8 cellular contexts compared by ENCODE assay signal in genomic region chr3:101676219-101676764, GRCh38. TPM values are rescaled to one million over a fixed set of nuclear protein-coding genes. Genes with fewer than 3 reads are reported as not detected.
DNase-seq lines count a peak whose midpoint lies in the region; ATAC-seq and TF ChIP-seq lines count a peak whose summit lies in the region.

No MANE protein-coding gene starts in this region.

- no peaks in the 10 kb centered on the region for H3K9me3 ChIP-seq in A673 (ENCODE audit: low read depth, low read length, poor library complexity, severe bottlenecking)

- TF ChIP-seq POLR2A in GM19099 (IDR thresholded peaks at IDR 0.05; ENCODE audit: extremely low read depth, insufficient read length, low read depth) = peak; percentile 77

- DNase-seq in A673 (ENCODE audit: low spot score) (peak; percentile 98), dermis blood vessel endothelial cell (peak; percentile 97), medulla oblongata (ENCODE audit: extremely low spot score) (peak; percentile 94), NCI-H510A treated with DMSO at 0.1 percent for 48 hours (lab: John Stamatoyannopoulos, UW) (no peak)
- peak; percentile 89 for DNase-seq in activated CD4-positive, alpha-beta T cell treated with anti-CD3 and anti-CD28 coated beads for 1 hour
- DNase-seq in stimulated activated CD8-positive, alpha-beta memory T cell treated with anti-CD3 and anti-CD28 coated beads, Interleukin-12 subunit alpha, Interleukin-12 subunit beta, amount 100 ng/mL, for 4 hours (ENCODE audit: low read depth) = peak; percentile 93

- no peaks in the 10 kb centered on the region for H3K27me3 ChIP-seq in A673 (replicated peaks; ENCODE audit: insufficient read depth, low read depth, low read length, poor library complexity)

- peak overlapping the region; percentile 96 for H3K4me3 ChIP-seq in A673 (ENCODE audit: low read depth, low read length, poor library complexity, severe bottlenecking)

- intact Hi-C loops in A673 (cut with micrococcal nuclease; ENCODE audit: unreplicated experiment) = loop anchor here (5.0 kb wide), 1 partner anchor 104 kb away; the partner anchor contains the start of gene PCNP

- peaks cover 18% of the 10 kb centered on the region for H3K36me3 ChIP-seq in A673 (ENCODE audit: insufficient read depth, low read length, poor library complexity, severe bottlenecking)

- TF ChIP-seq CTCF in A673 (conservative IDR thresholded peaks at IDR 0.05; ENCODE audit: low read depth, low read length) = no peak

- POLR2A ChIA-PET in A673 (lab: Charles Lee; ENCODE audit: low non-redundant PET) = interaction anchor here (0.7 kb wide), 1 partner anchor 106 kb away, joined by 4 read pairs; no protein-coding TSS in a partner anchor

- H3K4me1 ChIP-seq in A673 (ENCODE audit: insufficient read depth, low read length, poor library complexity, severe bottlenecking) = peaks cover 15% of the 10 kb centered on the region

- peak; percentile 91 for ATAC-seq in HG03432 (IDR thresholded peaks at IDR 0.05; ENCODE audit: unreplicated experiment)

- peak overlapping the region; percentile 97 for H3K27ac ChIP-seq in A673 (ENCODE audit: low read depth, low read length, poor library complexity, severe bottlenecking)

- no TSS peak for BruUV-seq in A673 (replicated peaks; lab: Mats Ljungman, UMichigan)

- CTCF ChIA-PET in A673 (lab: Charles Lee) = no interaction called here

RNA-seq across cellular contexts. Expression of gene ZBTB11, which starts 0.6 kb away (rescaled TPM):
- total RNA-seq in A673 (2021) (21.7 and 22.4 TPM in 2 replicates), dermis blood vessel endothelial cell (27.6 and 28.0 TPM in 2 replicates)

RNA-seq across cellular contexts. Expression of gene RPL24, which starts 10.2 kb away (rescaled TPM):
- total RNA-seq in A673 (2021) = 1,099 and 1,147 TPM in 2 replicates
- 1,283 and 2,049 TPM in 2 replicates for total RNA-seq in dermis blood vessel endothelial cell

RNA-seq across cellular contexts. Expression of gene CEP97, which starts 48.1 kb away (rescaled TPM):
- 19.7 and 23.8 TPM in 2 replicates for total RNA-seq in A673 (2021)
- total RNA-seq in dermis blood vessel endothelial cell = 11.1 and 12.8 TPM in 2 replicates
